9 cellular contexts compared by ENCODE assay signal in genomic region chr15:30173041-30173608, GRCh38. TPM values are rescaled to one million over a fixed set of nuclear protein-coding genes. Genes with fewer than 3 reads are reported as not detected.
A peak's percentile ranks its signal among the peaks of the same experiment; 100 is the strongest.
DNase-seq lines count a peak whose midpoint lies in the region; ATAC-seq, FAIRE-seq and TF ChIP-seq lines count a peak whose summit lies in the region.
"Not testable (repeated sequence)": the region's sequence is repeated elsewhere in the genome, so short reads cannot be mapped to it uniquely, and the experiment has no call there.
"Had no signal": no experiment of that assay in that cellular context is flagged by ENCODE, and none has a peak within 500 bp of the region (broad histone marks: within the 10 kb centered on the region; RNA-seq: fewer than 3 reads in every experiment).

No MANE protein-coding gene starts in this region.

- POLR2A ChIA-PET in IMR-90 (lab: Charles Lee; ENCODE audit: unreplicated experiment), result not testable (repeated sequence)

- not testable (repeated sequence) for H2BK15ac ChIP-seq in IMR-90 (ENCODE audit: low read depth, low read length)

- ATAC-seq in GM21737 (IDR thresholded peaks at IDR 0.05; ENCODE audit: unreplicated experiment) (peak; percentile 58), IMR-90 (ENCODE audit: low read depth) (peak; percentile 38), gastroesophageal sphincter (peak; percentile 28)

- not testable (repeated sequence) for H3K14ac ChIP-seq in IMR-90 (replicated peaks; ENCODE audit: low read depth, low read length)

- not testable (repeated sequence) for H4K8ac ChIP-seq in IMR-90 (ENCODE audit: low read depth in 2 of 2, low read length in 2 of 2)

- not testable (repeated sequence) for H3K56ac ChIP-seq in IMR-90 (ENCODE audit: extremely low read depth, insufficient read depth, low read length)

- TF ChIP-seq RAD21 in IMR-90 (IDR thresholded peaks at IDR 0.05; ENCODE audit: low read length), result not testable (repeated sequence)

- H3K9ac ChIP-seq in IMR-90 (ENCODE audit: low read depth, low read length), result not testable (repeated sequence)

- H3K79me1 ChIP-seq in IMR-90 (ENCODE audit: low read depth in 1 of 2, low read length in 2 of 2), result not testable (repeated sequence)

- not testable (repeated sequence) for BruUV-seq in IMR-90 (replicated peaks; lab: Mats Ljungman, UMichigan)

- TF ChIP-seq POLR2A in IMR-90 (IDR thresholded peaks at IDR 0.05; ENCODE audit: low read depth, low read length); gastroesophageal sphincter (IDR thresholded peaks at IDR 0.05): not testable (repeated sequence)

- in situ Hi-C loops in IMR-90 (cut with MboI; ENCODE audit: low sequenced_read_pairs), result not testable (repeated sequence)

- not testable (repeated sequence) for H3K18ac ChIP-seq in IMR-90 (ENCODE audit: low read depth, low read length)

- no CpG with 5 or more reads among the region's 11 CpGs for WGBS in IMR-90 (ENCODE audit: extremely low coverage in 2 of 2, insufficient read length in 1 of 2), 2 experiments
- WGBS in gastroesophageal sphincter (ENCODE audit: low coverage in 1 of 2), 2 donors, result 20 to 40% methylated on average over 1 of the region's 11 CpGs

- intact Hi-C loops in IMR-90 (cut with micrococcal nuclease); activated naive CD4-positive, alpha-beta T cell treated with anti-CD3 and anti-CD28 coated beads for 36 hours (cut with micrococcal nuclease): not testable (repeated sequence)

- not testable (repeated sequence) for H2BK20ac ChIP-seq in IMR-90 (ENCODE audit: low read depth, low read length)

- DNase-seq in D721Med (ENCODE audit: insufficient read length, low spot score), result not testable (repeated sequence)
- peak; percentile 0 for DNase-seq in IMR-90
- DNase-seq in activated CD4-positive, alpha-beta T cell treated with anti-CD3 and anti-CD28 coated beads for 24 hours (ENCODE audit: low read depth in 2 of 2), result peak; percentile 56 to 59
- peak; percentile 92 for DNase-seq in activated naive CD4-positive, alpha-beta T cell treated with anti-CD3 and anti-CD28 coated beads for 36 hours
- DNase-seq in nephron progenitor cell, result peak; percentile 86
- DNase-seq in stimulated activated CD8-positive, alpha-beta memory T cell treated with anti-CD3 and anti-CD28 coated beads, Interleukin-12 subunit alpha, Interleukin-12 subunit beta, amount 100 ng/mL, for 4 hours (ENCODE audit: low read depth), result peak; percentile 48

- not testable (repeated sequence) for H3K27ac ChIP-seq in IMR-90 (ENCODE audit: insufficient read depth, low read length); gastroesophageal sphincter

- H3K4me3 Mint-ChIP-seq in activated naive CD4-positive, alpha-beta T cell treated with anti-CD3 and anti-CD28 coated beads for 36 hours; nephron progenitor cell: not testable (repeated sequence)

- peak; percentile 98 for FAIRE-seq in D721Med (lab: Jason Lieb, UNC)

- not testable (repeated sequence) for TF ChIP-seq CTCF in D721Med (IDR thresholded peaks at IDR 0.05; ENCODE audit: insufficient read depth, missing control alignments); IMR-90 (conservative IDR thresholded peaks at IDR 0.05; ENCODE audit: low read depth, low read length)
- peak in 1 of 4 experiments; percentile 19 for TF ChIP-seq CTCF in gastroesophageal sphincter (IDR thresholded peaks at IDR 0.05)
- TF ChIP-seq CTCF in nephron progenitor cell (IDR thresholded peaks at IDR 0.05), result peak; percentile 14

- not testable (repeated sequence) for TF ChIP-seq EP300 in gastroesophageal sphincter (IDR thresholded peaks at IDR 0.05)

- dilution Hi-C loops in IMR-90 (cut with HindIII; ENCODE audit: low sequenced_read_pairs, unreplicated experiment), result not testable (repeated sequence)

- not testable (repeated sequence) for H2BK120ac ChIP-seq in IMR-90 (ENCODE audit: low read depth, low read length)

- not testable (repeated sequence) for H2AK9ac ChIP-seq in IMR-90 (replicated peaks; ENCODE audit: low read depth, low read length, poor library complexity)

- H3K4ac ChIP-seq in IMR-90 (ENCODE audit: low read depth, low read length), result not testable (repeated sequence)

- not testable (repeated sequence) for H2AFZ ChIP-seq in IMR-90 (replicated peaks; ENCODE audit: low read length, poor library complexity)

- not testable (repeated sequence) for H4K5ac ChIP-seq in IMR-90 (ENCODE audit: low read depth, low read length)

- H4K20me1 ChIP-seq in IMR-90 (ENCODE audit: insufficient read depth, low read length), result not testable (repeated sequence)

- not testable (repeated sequence) for H2AK5ac ChIP-seq in IMR-90 (ENCODE audit: low read depth, low read length)

- H4K91ac ChIP-seq in IMR-90 (ENCODE audit: insufficient read depth, low read depth, low read length), result not testable (repeated sequence)

- not testable (repeated sequence) for H3K27me3 ChIP-seq in IMR-90 (ENCODE audit: control insufficient read depth, insufficient read depth, low read length); gastroesophageal sphincter

- H3K27ac Mint-ChIP-seq in activated naive CD4-positive, alpha-beta T cell treated with anti-CD3 and anti-CD28 coated beads for 36 hours; nephron progenitor cell: not testable (repeated sequence)

- H3K36me3 ChIP-seq in IMR-90 (ENCODE audit: control insufficient read depth, insufficient read depth, low read length); gastroesophageal sphincter: not testable (repeated sequence)

- H2BK5ac ChIP-seq in IMR-90 (ENCODE audit: low read depth, low read length, poor library complexity, severe bottlenecking), result peak overlapping the region; percentile 80

- not testable (repeated sequence) for H3K9me3 Mint-ChIP-seq in activated naive CD4-positive, alpha-beta T cell treated with anti-CD3 and anti-CD28 coated beads for 36 hours; nephron progenitor cell

- H3K4me2 ChIP-seq in IMR-90 (ENCODE audit: low read depth, low read length), result not testable (repeated sequence)

- not testable (repeated sequence) for H3K4me1 Mint-ChIP-seq in activated naive CD4-positive, alpha-beta T cell treated with anti-CD3 and anti-CD28 coated beads for 36 hours (ENCODE audit: low read depth); nephron progenitor cell

- not testable (repeated sequence) for H3K4me1 ChIP-seq in IMR-90 (ENCODE audit: control insufficient read depth, insufficient read depth, low read length); gastroesophageal sphincter

- H3K9me1 ChIP-seq in IMR-90 (ENCODE audit: insufficient read depth, low read length), result not testable (repeated sequence)

- H3K23ac ChIP-seq in IMR-90 (ENCODE audit: low read depth, low read length), result not testable (repeated sequence)

- not testable (repeated sequence) for H3K36me3 Mint-ChIP-seq in activated naive CD4-positive, alpha-beta T cell treated with anti-CD3 and anti-CD28 coated beads for 36 hours (ENCODE audit: low read depth); nephron progenitor cell (ENCODE audit: low read depth)

- CTCF ChIA-PET in IMR-90 (lab: Yijun Ruan, JAX); activated naive CD4-positive, alpha-beta T cell treated with anti-CD3 and anti-CD28 coated beads for 36 hours (lab: Charles Lee): not testable (repeated sequence)

- not testable (repeated sequence) for H3K4me3 ChIP-seq in IMR-90 (ENCODE audit: insufficient read depth, low read depth, low read length); gastroesophageal sphincter

- not testable (repeated sequence) for H3K9me3 ChIP-seq in IMR-90 (ENCODE audit: control insufficient read depth, insufficient read depth, low read length); gastroesophageal sphincter

- H3K27me3 Mint-ChIP-seq in activated naive CD4-positive, alpha-beta T cell treated with anti-CD3 and anti-CD28 coated beads for 36 hours (ENCODE audit: low read depth); nephron progenitor cell (ENCODE audit: low read depth, poor library complexity): not testable (repeated sequence)

RNA-seq across cellular contexts. Expression of gene GOLGA8T, which starts 38.3 kb away (rescaled TPM):
- total RNA-seq in IMR-90 (2012; rRNA removed) (not detected in 2 replicates), gastroesophageal sphincter (not detected)
- polyA plus RNA-seq in IMR-90 (2012; rRNA removed), result not detected in 2 replicates
- not detected in 2 replicates for polyA plus RNA-seq in IMR-90 (2012; cell fraction: cytosol; rRNA removed)
- not detected in 2 replicates for polyA plus RNA-seq in IMR-90 (2012; cell fraction: nucleus; rRNA removed; ENCODE audit: low replicate concordance)
- total RNA-seq in activated naive CD4-positive, alpha-beta T cell treated with anti-CD3 and anti-CD28 coated beads for 36 hours, result not detected
- polyA plus RNA-seq: BJ had no signal
